22 cellular contexts compared by ENCODE assay signal in genomic region chr11:79097279-79097875, GRCh38.
A peak's percentile ranks its signal among the peaks of the same experiment; 100 is the strongest.
DNase-seq lines count a peak whose midpoint lies in the region; ATAC-seq and TF ChIP-seq lines count a peak whose summit lies in the region.
"Had no signal": no experiment of that assay in that cellular context is flagged by ENCODE, and none has a peak within 500 bp of the region (broad histone marks: within the 10 kb centered on the region; RNA-seq: fewer than 3 reads in every experiment).

No MANE protein-coding gene starts in this region.

- CTCF ChIA-PET in RWPE1 (lab: Yijun Ruan, JAX), result interaction anchor here (0.7 kb wide), 1 partner anchor 675 kb away, joined by 5 read pairs; no protein-coding TSS in a partner anchor

- peak overlapping the region; percentile 36 for H2AFZ ChIP-seq in osteoblast (ENCODE audit: low read length)
- H2AFZ ChIP-seq: GM23338 had no signal

- H3K27ac ChIP-seq in RWPE1 (peak overlapping the region; percentile 71), osteoblast (ENCODE audit: low read depth, low read length) (no peak overlapping the region), foreskin keratinocyte (no peak overlapping the region)
- H3K27ac ChIP-seq: C4-2B, HL-60 had no signal

- DNase-seq in AG10803 (ENCODE audit: low read depth) (peak; percentile 59), RWPE1 (ENCODE audit: low spot score) (no peak), fibroblast of pulmonary artery (ENCODE audit: low read depth) (peak; percentile 50), osteoblast (ENCODE audit: insufficient read length, low spot score, missing footprints) (no peak), SKM-1 (lab: John Stamatoyannopoulos, UW; ENCODE audit: unreplicated experiment) (no peak), putamen (ENCODE audit: low spot score) (no peak), foreskin keratinocyte (no peak), NCI-H187 treated with DMSO at 0.1 percent for 48 hours (lab: John Stamatoyannopoulos, UW) (no peak)
- DNase-seq: ACHN; activated CD4-positive, alpha-beta T cell treated with anti-CD3 and anti-CD28 coated beads, Interleukin-2, amount 10 ng/mL, durations not matched to agents 7 days and 5 days; dermis blood vessel endothelial cell; GF-D8; IMR-90; MM.1S; NCI-H2029; NCI-H774; OCI-M1; stimulated activated CD4-positive, alpha-beta T cell treated with anti-CD3 and anti-CD28 coated beads, Interleukin-12 subunit alpha, Interleukin-12 subunit beta, amount 100 ng/mL, for 4 hours had no signal

- no peaks in the 10 kb centered on the region for H3K36me3 ChIP-seq in osteoblast (ENCODE audit: insufficient read depth, low read length)
- H3K36me3 ChIP-seq: breast epithelium had no signal

- H3K4me1 ChIP-seq in osteoblast (ENCODE audit: insufficient read depth, low read length) (no peaks in the 10 kb centered on the region), foreskin keratinocyte (peaks cover 7% of the 10 kb centered on the region)
- H3K4me1 ChIP-seq: breast epithelium had no signal

- H3K9me3 ChIP-seq in osteoblast (ENCODE audit: low read depth, low read length), result no peaks in the 10 kb centered on the region

- no peaks in the 10 kb centered on the region for H4K20me1 ChIP-seq in osteoblast (ENCODE audit: insufficient read depth, low read length)

- H3K4me3 ChIP-seq in AG10803 (ENCODE audit: low read length) (no peak overlapping the region), fibroblast of pulmonary artery (replicated peaks; ENCODE audit: low read depth, low read length) (no peak overlapping the region), osteoblast (ENCODE audit: insufficient read depth, low read length) (no peak overlapping the region)
- H3K4me3 ChIP-seq: breast epithelium, GM23338 had no signal

- no peaks in the 10 kb centered on the region for H3K79me2 ChIP-seq in osteoblast (ENCODE audit: insufficient read depth, low read length)

- H3K27me3 ChIP-seq in osteoblast (ENCODE audit: insufficient read depth, low read length) (no peaks in the 10 kb centered on the region), foreskin keratinocyte (no peaks in the 10 kb centered on the region)
- H3K27me3 ChIP-seq: breast epithelium had no signal

- TF ChIP-seq CTCF in AG10803 (conservative IDR thresholded peaks at IDR 0.05; ENCODE audit: low read length) (no peak), RWPE1 (conservative IDR thresholded peaks at IDR 0.05; ENCODE audit: low read depth) (no peak), fibroblast of pulmonary artery (IDR thresholded peaks at IDR 0.05; ENCODE audit: low read length, missing control alignments) (no peak), osteoblast (IDR thresholded peaks at IDR 0.05; ENCODE audit: extremely low read depth, low read depth, low read length) (no peak), foreskin keratinocyte (conservative IDR thresholded peaks at IDR 0.05) (no peak)

- POLR2A ChIA-PET in RWPE1 (lab: Yijun Ruan, JAX; ENCODE audit: low non-redundant PET), result interaction anchor here (0.6 kb wide), 1 partner anchor 295 kb away, joined by 3 read pairs; no protein-coding TSS in a partner anchor

- H3K4me2 ChIP-seq in osteoblast (ENCODE audit: insufficient read depth, low read length), result no peak overlapping the region
- H3K4me2 ChIP-seq: GM23338 had no signal

- ATAC-seq in foreskin keratinocyte, result no peak
- ATAC-seq: GM23338 had no signal

Comparison
In these comparisons a context has a peak if more than half of its experiments do, and no peak if none do; other contexts are left out.
1. DNase-seq: peak in AG10803 (single experiment) and fibroblast of pulmonary artery (single experiment); none in RWPE1 (single experiment), osteoblast (single experiment), SKM-1 (single experiment), putamen (single experiment), foreskin keratinocyte (0 of 2) and NCI-H187 treated with DMSO at 0.1 percent for 48 hours (single experiment).